Comparison of ENCODE assay signal across 8 cellular contexts in the genomic region with DNA sequence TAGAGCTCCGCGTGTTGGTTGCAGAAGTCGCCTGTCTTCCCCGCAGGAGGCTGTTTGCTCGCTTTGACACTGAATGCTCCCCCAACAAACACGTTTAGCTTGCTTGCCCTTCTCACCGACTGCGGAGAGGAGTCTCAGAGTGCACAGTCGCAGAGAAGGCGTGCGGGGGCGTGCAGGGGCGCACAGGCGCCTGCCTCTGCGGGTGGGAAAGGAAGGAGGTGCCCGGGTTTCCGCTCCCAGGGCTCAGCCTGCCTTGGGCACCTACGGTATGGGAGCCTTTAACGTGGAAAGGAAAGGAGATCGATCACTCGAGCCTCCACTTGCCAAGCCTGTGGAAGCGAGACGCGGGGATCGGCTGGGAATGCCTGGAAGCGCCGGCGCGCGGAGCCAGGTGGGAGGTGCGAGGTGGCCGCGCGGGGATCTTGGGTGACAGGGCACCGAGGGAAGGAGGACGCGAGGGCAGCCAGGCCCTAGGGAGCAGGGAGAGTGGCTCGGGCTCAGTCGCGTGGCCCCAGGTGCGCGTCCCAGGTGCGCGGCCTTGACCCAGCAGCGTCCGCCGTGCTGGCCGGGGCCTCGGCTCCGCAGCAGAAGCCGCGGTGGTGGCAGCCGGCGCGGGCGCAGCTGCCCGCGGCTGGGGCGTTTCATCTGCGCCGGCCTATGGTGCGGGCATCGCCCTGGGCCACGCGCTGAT. TPM values are rescaled to one million over a fixed set of nuclear protein-coding genes. Genes with fewer than 3 reads are reported as not detected.
DNase-seq lines count a peak whose midpoint lies in the region; ATAC-seq and TF ChIP-seq lines count a peak whose summit lies in the region.

FAN1 (plus strand) TSS at position 419 of the 691 bp plus-strand sequence. CDS start 749 bp downstream, outside the sequence.

- H3K27ac ChIP-seq in CD8-positive, alpha-beta T cell (ENCODE audit: low read depth, low read length): peak within 1 kb of the TSS; percentile 37
- H3K27ac ChIP-seq in HL-60 (replicated peaks): peak within 1 kb of the TSS; percentile 63

- no peak for TF ChIP-seq CTCF in CD8-positive, alpha-beta T cell (IDR thresholded peaks at IDR 0.05)
- TF ChIP-seq CTCF in HL-60 (IDR thresholded peaks at IDR 0.05; ENCODE audit: insufficient read depth, low read length) (no peak), natural killer cell (IDR thresholded peaks at IDR 0.05) (no peak)

- H3K9me3 ChIP-seq in CD8-positive, alpha-beta T cell (ENCODE audit: low read length): no peaks in the 10 kb centered on the region

- peaks cover 27% of the 10 kb centered on the region for H3K36me3 Mint-ChIP-seq in CD8-positive, alpha-beta T cell
- peaks cover 41% of the 10 kb centered on the region for H3K36me3 Mint-ChIP-seq in activated T-helper 2 cell treated with anti-CD3 and anti-CD28 coated beads, Interferon-gamma antibody, Interleukin-2, Interleukin-4, amounts not matched to agents 10 μg/mL and 5 μg/mL and 100 μg/mL, durations not matched to agents 14 hours and 24 hours and 36 hours (ENCODE audit: low read depth)
- no peaks in the 10 kb centered on the region for H3K36me3 Mint-ChIP-seq in natural killer cell

- no peaks in the 10 kb centered on the region for H3K36me3 ChIP-seq in CD8-positive, alpha-beta T cell (ENCODE audit: insufficient read depth, low read length)

- DNase-seq in CD8-positive, alpha-beta T cell: peak; percentile 41 to 84 (median 69)
- DNase-seq in HL-60 (ENCODE audit: low read depth in 1 of 2, low spot score in 1 of 2) (peak in 1 of 2 experiments; percentile 79), RKO (ENCODE audit: low spot score) (peak; percentile 92), fibroblast of peridontal ligament (ENCODE audit: extremely low read depth) (peak; percentile 79), natural killer cell (peak; percentile 37)
- DNase-seq in activated T-helper 2 cell treated with anti-CD3 and anti-CD28 coated beads, Interferon-gamma antibody, Interleukin-2, Interleukin-4, amounts not matched to agents 10 μg/mL and 5 μg/mL and 100 μg/mL, durations not matched to agents 14 hours and 24 hours and 36 hours (ENCODE audit: low spot score): peak; percentile 62
- peak; percentile 50 to 74 (median 64) for DNase-seq in stimulated activated naive CD4-positive, alpha-beta T cell (lab: John Stamatoyannopoulos, UW)

- intact Hi-C loops in CD8-positive, alpha-beta T cell (cut with DNase I, micrococcal nuclease): loop anchor here (1.0 to 5.0 kb wide), 2 partner anchors 88 to 89 kb away; partner anchors contain the start of gene MTMR10 (in 2 of the 2)
- intact Hi-C loops in activated T-helper 2 cell treated with anti-CD3 and anti-CD28 coated beads, Interferon-gamma antibody, Interleukin-2, Interleukin-4, amounts not matched to agents 10 μg/mL and 5 μg/mL and 100 μg/mL, durations not matched to agents 14 hours and 24 hours and 36 hours (cut with micrococcal nuclease): loop anchor here (5.0 kb wide), 1 partner anchor 89 kb away; the partner anchor contains the start of gene MTMR10
- intact Hi-C loops in natural killer cell (cut with micrococcal nuclease): loop anchor here (10.0 kb wide), 1 partner anchor 221 kb away; no protein-coding TSS in a partner anchor

- no peaks in the 10 kb centered on the region for H3K27me3 Mint-ChIP-seq in CD8-positive, alpha-beta T cell (ENCODE audit: low read depth)
- H3K27me3 Mint-ChIP-seq in activated T-helper 2 cell treated with anti-CD3 and anti-CD28 coated beads, Interferon-gamma antibody, Interleukin-2, Interleukin-4, amounts not matched to agents 10 μg/mL and 5 μg/mL and 100 μg/mL, durations not matched to agents 14 hours and 24 hours and 36 hours (ENCODE audit: low read depth): no peaks in the 10 kb centered on the region
- H3K27me3 Mint-ChIP-seq in natural killer cell (ENCODE audit: low read depth in 2 of 2): peaks cover 0 to 8% of the 10 kb centered on the region in 2 donors

- no peaks in the 10 kb centered on the region for H3K27me3 ChIP-seq in CD8-positive, alpha-beta T cell (ENCODE audit: insufficient read depth, low read length)
- H3K27me3 ChIP-seq in HL-60 (ENCODE audit: insufficient read depth, poor library complexity, severe bottlenecking): no peaks in the 10 kb centered on the region

- H3K4me1 Mint-ChIP-seq in CD8-positive, alpha-beta T cell (ENCODE audit: low read depth): peaks cover 30% of the 10 kb centered on the region
- peaks cover 22% of the 10 kb centered on the region for H3K4me1 Mint-ChIP-seq in activated T-helper 2 cell treated with anti-CD3 and anti-CD28 coated beads, Interferon-gamma antibody, Interleukin-2, Interleukin-4, amounts not matched to agents 10 μg/mL and 5 μg/mL and 100 μg/mL, durations not matched to agents 14 hours and 24 hours and 36 hours (ENCODE audit: low read depth)
- H3K4me1 Mint-ChIP-seq in natural killer cell: peaks cover 34% of the 10 kb centered on the region in 2 donors

- POLR2A ChIA-PET in CD8-positive, alpha-beta T cell (lab: Charles Lee): no interaction called here

- CTCF ChIA-PET in CD8-positive, alpha-beta T cell (lab: Charles Lee): interaction anchor here (0.7 to 1.3 kb wide), 3 partner anchors 9 to 225 kb away, joined by 3 to 4 read pairs (median 4); no protein-coding TSS in a partner anchor

- ATAC-seq in CD8-positive, alpha-beta T cell: peak; percentile 87
- ATAC-seq in GM19452 (IDR thresholded peaks at IDR 0.05; ENCODE audit: unreplicated experiment) (peak; percentile 90), natural killer cell (peak; percentile 84 to 85 (median 85))

- peak within 1 kb of the TSS; percentile 79 for H3K27ac Mint-ChIP-seq in CD8-positive, alpha-beta T cell
- peak within 1 kb of the TSS; percentile 75 for H3K27ac Mint-ChIP-seq in activated T-helper 2 cell treated with anti-CD3 and anti-CD28 coated beads, Interferon-gamma antibody, Interleukin-2, Interleukin-4, amounts not matched to agents 10 μg/mL and 5 μg/mL and 100 μg/mL, durations not matched to agents 14 hours and 24 hours and 36 hours
- peak within 1 kb of the TSS; percentile 79 to 95 for H3K27ac Mint-ChIP-seq in natural killer cell

- peaks cover 2% of the 10 kb centered on the region for H3K9me3 Mint-ChIP-seq in CD8-positive, alpha-beta T cell
- H3K9me3 Mint-ChIP-seq in activated T-helper 2 cell treated with anti-CD3 and anti-CD28 coated beads, Interferon-gamma antibody, Interleukin-2, Interleukin-4, amounts not matched to agents 10 μg/mL and 5 μg/mL and 100 μg/mL, durations not matched to agents 14 hours and 24 hours and 36 hours: no peaks in the 10 kb centered on the region
- no peaks in the 10 kb centered on the region for H3K9me3 Mint-ChIP-seq in natural killer cell

- peak within 1 kb of the TSS; percentile 66 for H3K4me3 ChIP-seq in CD8-positive, alpha-beta T cell (ENCODE audit: low read depth, low read length)
- H3K4me3 ChIP-seq in HL-60 (replicated peaks; ENCODE audit: insufficient read depth, low read length): no peak within 1 kb of the TSS; the same call in 1 of the 2 replicates

- peaks cover 6% of the 10 kb centered on the region for H3K4me1 ChIP-seq in CD8-positive, alpha-beta T cell (ENCODE audit: insufficient read depth, low read length)

- peak within 1 kb of the TSS; percentile 97 for H3K4me3 Mint-ChIP-seq in CD8-positive, alpha-beta T cell
- H3K4me3 Mint-ChIP-seq in activated T-helper 2 cell treated with anti-CD3 and anti-CD28 coated beads, Interferon-gamma antibody, Interleukin-2, Interleukin-4, amounts not matched to agents 10 μg/mL and 5 μg/mL and 100 μg/mL, durations not matched to agents 14 hours and 24 hours and 36 hours (ENCODE audit: low read depth): peak within 1 kb of the TSS; percentile 94
- peak within 1 kb of the TSS; percentile 100 for H3K4me3 Mint-ChIP-seq in natural killer cell

RNA-seq across cellular contexts. Expression of gene FAN1, which starts in this region (rescaled TPM):
- 1 to 10 TPM; 6.7 to 7.6 TPM for total RNA-seq in CD8-positive, alpha-beta T cell
- 20.9 and 24.8 TPM in 2 replicates for total RNA-seq in activated T-helper 2 cell treated with anti-CD3 and anti-CD28 coated beads, Interferon-gamma antibody, Interleukin-2, Interleukin-4, amounts not matched to agents 10 μg/mL and 5 μg/mL and 100 μg/mL, durations not matched to agents 14 hours and 24 hours and 36 hours
- total RNA-seq in natural killer cell: 10 to 100 TPM in 2 of 3 donors, 1 to 10 TPM in 1; 9.1 to 18.8 (median 15.3) TPM
